In genomic region chr17:64186171-64187092, GRCh38 we compare ENCODE assay signal across 1 cellular context.
A peak's percentile ranks its signal among the peaks of the same experiment; 100 is the strongest.
TF ChIP-seq lines count a peak whose summit lies in the region.

No MANE protein-coding gene starts in this region.

TF ChIP-seq in HepG2, 621 proteins besides CTCF, POLR2A, EP300 and RAD21 (continued from another document):
- TF ChIP-seq NAIF1 (CRISPR knock-in tag; IDR thresholded peaks at IDR 0.05; ENCODE audit: borderline replicate concordance) = no peak
- TF ChIP-seq DMAP1 (CRISPR knock-in tag; IDR thresholded peaks at IDR 0.05) = 0 out of 2 replicates have a peak, but pooled peaks have one; percentile 2
- no peak for TF ChIP-seq HNF4G (IDR thresholded peaks at IDR 0.05; ENCODE audit: borderline replicate concordance, low read depth, low read length)
- no peak for TF ChIP-seq HNF4G (CRISPR knock-in tag; IDR thresholded peaks at IDR 0.05; ENCODE audit: borderline replicate concordance, low read depth)
- TF ChIP-seq NR2F6 (IDR thresholded peaks at IDR 0.05) = no peak
- TF ChIP-seq NR2F6 (CRISPR knock-in tag; IDR thresholded peaks at IDR 0.05) = no peak
- TF ChIP-seq THRA (CRISPR knock-in tag; IDR thresholded peaks at IDR 0.05; ENCODE audit: borderline replicate concordance) = no peak
- TF ChIP-seq IRF2 (CRISPR knock-in tag; IDR thresholded peaks at IDR 0.05) = no peak
- no peak for TF ChIP-seq NCOA5 (CRISPR knock-in tag; IDR thresholded peaks at IDR 0.05)
- no peak for TF ChIP-seq E2F5 (CRISPR knock-in tag; conservative IDR thresholded peaks at IDR 0.05)
- TF ChIP-seq CC2D1A (CRISPR knock-in tag; IDR thresholded peaks at IDR 0.05) = no peak
- no peak for TF ChIP-seq NFE2L1 (CRISPR knock-in tag; IDR thresholded peaks at IDR 0.05; ENCODE audit: borderline replicate concordance)
- no peak for TF ChIP-seq ZNF441 (CRISPR knock-in tag; IDR thresholded peaks at IDR 0.05; ENCODE audit: borderline replicate concordance)
